8 cellular contexts compared by ENCODE assay signal in the genomic region with DNA sequence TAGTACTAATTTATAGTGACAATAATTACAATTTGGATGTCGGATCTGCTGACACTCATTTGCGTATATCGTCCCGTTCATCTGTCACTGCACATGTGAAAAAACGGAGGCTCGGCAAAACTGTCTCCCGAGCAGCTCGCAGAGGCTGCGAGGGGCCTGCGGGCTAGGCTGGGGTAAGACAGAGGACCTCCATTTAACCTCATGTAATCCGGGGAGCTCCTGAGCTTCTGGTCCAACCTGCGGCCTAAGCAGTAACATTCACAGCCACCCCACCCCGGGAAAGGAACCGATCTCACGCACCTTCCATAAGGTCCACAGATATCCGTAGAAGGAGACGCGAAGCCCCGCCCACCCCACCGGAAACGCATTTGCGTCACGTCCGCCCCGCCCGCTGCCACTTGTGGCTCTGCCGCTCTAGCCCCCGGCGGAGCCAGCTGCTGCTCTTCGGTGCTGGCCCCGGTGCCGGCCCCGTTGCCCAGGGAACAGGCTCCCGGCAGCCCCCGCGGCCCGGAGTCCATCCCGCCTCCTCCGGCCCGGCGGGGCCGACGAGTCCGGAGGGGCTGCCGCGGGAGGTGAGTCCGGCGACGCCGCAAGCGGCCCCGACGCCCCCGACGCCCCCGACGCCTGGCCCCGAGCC. TPM values are rescaled to one million over a fixed set of nuclear protein-coding genes. Genes with fewer than 3 reads are reported as not detected.
DNase-seq lines count a peak whose midpoint lies in the region; ATAC-seq and TF ChIP-seq lines count a peak whose summit lies in the region.

A gene (minus strand): TSS at position 346 of the 637 bp plus-strand sequence. CDS start 39 bp downstream, at position 307.
A gene with protein sequence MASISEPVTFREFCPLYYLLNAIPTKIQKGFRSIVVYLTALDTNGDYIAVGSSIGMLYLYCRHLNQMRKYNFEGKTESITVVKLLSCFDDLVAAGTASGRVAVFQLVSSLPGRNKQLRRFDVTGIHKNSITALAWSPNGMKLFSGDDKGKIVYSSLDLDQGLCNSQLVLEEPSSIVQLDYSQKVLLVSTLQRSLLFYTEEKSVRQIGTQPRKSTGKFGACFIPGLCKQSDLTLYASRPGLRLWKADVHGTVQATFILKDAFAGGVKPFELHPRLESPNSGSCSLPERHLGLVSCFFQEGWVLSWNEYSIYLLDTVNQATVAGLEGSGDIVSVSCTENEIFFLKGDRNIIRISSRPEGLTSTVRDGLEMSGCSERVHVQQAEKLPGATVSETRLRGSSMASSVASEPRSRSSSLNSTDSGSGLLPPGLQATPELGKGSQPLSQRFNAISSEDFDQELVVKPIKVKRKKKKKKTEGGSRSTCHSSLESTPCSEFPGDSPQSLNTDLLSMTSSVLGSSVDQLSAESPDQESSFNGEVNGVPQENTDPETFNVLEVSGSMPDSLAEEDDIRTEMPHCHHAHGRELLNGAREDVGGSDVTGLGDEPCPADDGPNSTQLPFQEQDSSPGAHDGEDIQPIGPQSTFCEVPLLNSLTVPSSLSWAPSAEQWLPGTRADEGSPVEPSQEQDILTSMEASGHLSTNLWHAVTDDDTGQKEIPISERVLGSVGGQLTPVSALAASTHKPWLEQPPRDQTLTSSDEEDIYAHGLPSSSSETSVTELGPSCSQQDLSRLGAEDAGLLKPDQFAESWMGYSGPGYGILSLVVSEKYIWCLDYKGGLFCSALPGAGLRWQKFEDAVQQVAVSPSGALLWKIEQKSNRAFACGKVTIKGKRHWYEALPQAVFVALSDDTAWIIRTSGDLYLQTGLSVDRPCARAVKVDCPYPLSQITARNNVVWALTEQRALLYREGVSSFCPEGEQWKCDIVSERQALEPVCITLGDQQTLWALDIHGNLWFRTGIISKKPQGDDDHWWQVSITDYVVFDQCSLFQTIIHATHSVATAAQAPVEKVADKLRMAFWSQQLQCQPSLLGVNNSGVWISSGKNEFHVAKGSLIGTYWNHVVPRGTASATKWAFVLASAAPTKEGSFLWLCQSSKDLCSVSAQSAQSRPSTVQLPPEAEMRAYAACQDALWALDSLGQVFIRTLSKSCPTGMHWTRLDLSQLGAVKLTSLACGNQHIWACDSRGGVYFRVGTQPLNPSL (N-terminal part only) (plus strand): TSS at position 397 of the 637 bp plus-strand sequence. CDS start 13,781 bp downstream, outside the sequence.

- peak within 1 kb of the TSS; percentile 87 for H3K27ac ChIP-seq in VCaP
- H3K27ac ChIP-seq in breast epithelium: peak within 1 kb of the TSS; percentile 97
- no peak within 1 kb of the TSS for H3K27ac ChIP-seq in iPS-20b (ENCODE audit: low read length)
- H3K27ac ChIP-seq in skin epidermis: peak within 1 kb of the TSS; percentile 73 to 99 (median 91)

- peak within 1 kb of the TSS; percentile 91 to 100 (median 98) for H3K4me3 ChIP-seq in breast epithelium
- H3K4me3 ChIP-seq in iPS-20b (ENCODE audit: low read length): peak within 1 kb of the TSS; percentile 91
- H3K4me3 ChIP-seq in skin epidermis: peak within 1 kb of the TSS; percentile 75 to 99 (median 94)

- peak; percentile 48 for TF ChIP-seq POLR2A in breast epithelium (IDR thresholded peaks at IDR 0.05)

- peak; percentile 93 for DNase-seq in ACHN
- peak; percentile 69 for DNase-seq in NCI-H2196 treated with DMSO at 0.1 percent for 48 hours (lab: John Stamatoyannopoulos, UW; ENCODE audit: unreplicated experiment)
- DNase-seq in breast epithelium (ENCODE audit: low spot score in 2 of 2): peak; percentile 97 to 98

- no peaks in the 10 kb centered on the region for H3K9me3 ChIP-seq in breast epithelium
- H3K9me3 ChIP-seq in iPS-20b (ENCODE audit: insufficient read depth, low read depth, low read length): no peaks in the 10 kb centered on the region

- intact Hi-C loops in breast epithelium (cut with DNase I; ENCODE audit: low total_unique reads): no loop called here

- H3K36me3 ChIP-seq in breast epithelium (no peaks in the 10 kb centered on the region), iPS-20b (ENCODE audit: insufficient read depth, low read depth, low read length) (peaks cover 15% of the 10 kb centered on the region)

- H3K27me3 ChIP-seq in breast epithelium (no peaks in the 10 kb centered on the region), iPS-20b (ENCODE audit: insufficient read depth, low read length) (peaks cover 6% of the 10 kb centered on the region; the same call in 1 of the 2 replicates)

- ATAC-seq in GM18873 (IDR thresholded peaks at IDR 0.05; ENCODE audit: low FRiP score, unreplicated experiment) (peak; percentile 78), HG03135 (IDR thresholded peaks at IDR 0.05; ENCODE audit: unreplicated experiment) (peak; percentile 89)

- TF ChIP-seq CTCF in VCaP (conservative IDR thresholded peaks at IDR 0.05): no peak
- TF ChIP-seq CTCF in breast epithelium (IDR thresholded peaks at IDR 0.05): no peak

- in situ Hi-C loops in ACHN (cut with HindIII; ENCODE audit: low pct_ligation_motif_present, low pct_unique_long_range_greater_than_20kb, low sequenced_read_pairs): no loop called here

- peak within 1 kb of the TSS; percentile 79; the same call in 1 of the 2 replicates for H3K9ac ChIP-seq in iPS-20b (ENCODE audit: low read depth, low read length)

- H3K4me1 ChIP-seq in breast epithelium (peaks cover 0 to 6% of the 10 kb centered on the region in 2 donors), iPS-20b (ENCODE audit: insufficient read depth, low read length) (peaks cover 14% of the 10 kb centered on the region)

RNA-seq across cellular contexts. Expression of the first gene that starts in this region (rescaled TPM):
- 10 to 100 TPM; 28.8 to 34.7 (median 33.4) TPM for total RNA-seq in breast epithelium

RNA-seq across cellular contexts. Expression of the second gene that starts in this region (rescaled TPM):
- total RNA-seq in breast epithelium: 10 to 100 TPM; 19.8 to 25.2 (median 19.9) TPM
